1 cellular context compared by ENCODE assay signal in the genomic region with DNA sequence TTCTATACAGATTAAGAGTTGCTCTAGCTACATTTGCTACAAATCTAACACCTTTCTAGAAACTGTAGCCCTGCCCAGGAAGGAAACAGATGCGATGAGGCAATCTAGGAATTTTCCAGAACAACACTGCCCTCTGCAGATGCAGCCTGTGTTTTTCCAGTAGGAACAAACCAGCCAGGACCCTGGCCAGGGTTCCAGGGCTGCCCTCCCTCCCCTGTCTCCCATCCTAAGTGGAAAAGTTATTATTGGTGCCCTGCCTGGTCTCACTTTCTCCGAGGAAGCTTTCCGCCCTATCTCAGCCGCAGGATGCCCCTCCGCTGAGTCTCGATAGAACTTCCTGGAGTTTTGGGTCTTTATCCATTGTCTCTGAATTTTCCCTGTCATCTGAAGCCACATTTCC.
A peak's percentile ranks its signal among the peaks of the same experiment; 100 is the strongest.
TF ChIP-seq lines count a peak whose summit lies in the region.

No MANE protein-coding gene starts in this region.

TF ChIP-seq in IMR-90, 13 proteins besides CTCF, POLR2A, EP300 and RAD21:
- TF ChIP-seq CEBPB (IDR thresholded peaks at IDR 0.05; ENCODE audit: low read depth, low read length) (peak; percentile 85), SMC3 (IDR thresholded peaks at IDR 0.05; ENCODE audit: low read depth, low read length) (peak; percentile 51)
